8 cellular contexts compared by ENCODE assay signal in the genomic region with DNA sequence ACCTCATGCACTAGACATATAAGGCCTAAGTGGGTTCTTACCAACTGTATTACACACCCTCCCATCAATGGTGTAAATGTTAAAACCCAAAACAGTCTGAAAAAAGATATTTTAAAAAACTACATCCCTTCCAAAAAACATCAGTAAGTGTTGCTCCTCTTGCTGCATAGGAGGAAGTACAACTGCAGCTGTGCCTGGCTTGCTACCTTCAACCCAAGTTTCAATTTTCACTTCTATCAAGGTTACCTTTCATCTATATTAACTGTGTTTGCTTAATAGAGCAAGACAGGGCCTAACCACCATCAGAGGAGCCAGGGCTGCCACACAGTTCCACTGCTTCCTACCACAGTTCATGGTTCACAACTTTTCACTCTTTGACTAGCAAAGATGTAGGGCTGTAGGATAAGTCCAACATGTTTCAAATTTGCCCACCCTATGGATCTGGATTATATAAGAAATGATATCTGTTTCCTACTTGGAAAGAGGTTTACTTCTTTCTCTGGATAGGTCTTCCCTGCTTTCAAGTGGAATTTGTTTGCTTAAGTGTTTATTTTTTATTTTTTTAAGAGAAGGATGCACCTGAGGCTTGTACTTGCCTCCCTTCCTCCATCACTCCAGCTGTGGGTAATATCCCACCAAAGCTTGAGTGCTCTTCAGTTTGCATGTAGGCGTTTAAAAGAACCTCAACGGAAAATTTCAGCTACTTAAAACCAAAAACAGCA. TPM values are rescaled to one million over a fixed set of nuclear protein-coding genes. Genes with fewer than 3 reads are reported as not detected.
DNase-seq lines count a peak whose midpoint lies in the region; ATAC-seq, FAIRE-seq and TF ChIP-seq lines count a peak whose summit lies in the region.

No MANE protein-coding gene starts in this region.

- in situ Hi-C loops in GM13976 (cut with MboI; ENCODE audit: low sequenced_read_pairs, unreplicated experiment) (no loop called here), gastrocnemius medialis (cut with MboI; ENCODE audit: low sequenced_read_pairs in 4 of 4) (no loop called here), brain microvascular endothelial cell (cut with HindIII; ENCODE audit: low pct_ligation_motif_present, low sequenced_read_pairs) (no loop called here)

- TF ChIP-seq CTCF in GM13976 (IDR thresholded peaks at IDR 0.05; ENCODE audit: borderline replicate concordance, control extremely low read depth, extremely low read depth, insufficient read depth, missing control alignments) (no peak), gastrocnemius medialis (IDR thresholded peaks at IDR 0.05 in 4 of 5, conservative IDR thresholded peaks at IDR 0.05 in 1 of 5) (no peak), brain microvascular endothelial cell (IDR thresholded peaks at IDR 0.05; ENCODE audit: low read depth, low read length, missing control alignments) (no peak), pancreas (IDR thresholded peaks at IDR 0.05) (no peak)

- no peak overlapping the region for H3K27ac ChIP-seq in gastrocnemius medialis
- H3K27ac ChIP-seq in brain microvascular endothelial cell = no peak overlapping the region
- H3K27ac ChIP-seq in pancreas = no peak overlapping the region

- no peak for TF ChIP-seq POLR2A in gastrocnemius medialis (IDR thresholded peaks at IDR 0.05)

- intact Hi-C loops in gastrocnemius medialis (cut with DNase I; ENCODE audit: low total_unique reads) = no loop called here
- intact Hi-C loops in pancreas (cut with DNase I) = no loop called here

- H3K4me3 ChIP-seq in gastrocnemius medialis (no peak overlapping the region), brain microvascular endothelial cell (ENCODE audit: low read depth, low read length) (no peak overlapping the region), pancreas (no peak overlapping the region)

- 65 to 79% methylated on average over 2 of the region's 2 CpGs for WGBS in pancreas, 2 donors

- H3K4me1 ChIP-seq in gastrocnemius medialis = no peaks in the 10 kb centered on the region
- H3K4me1 ChIP-seq in pancreas = no peaks in the 10 kb centered on the region

- peak; percentile 64 for DNase-seq in GM13976 (ENCODE audit: low spot score)
- DNase-seq in central memory CD4-positive, alpha-beta T cell = peak; percentile 55
- no peak for DNase-seq in gastrocnemius medialis
- no peak for DNase-seq in brain microvascular endothelial cell
- no peak for DNase-seq in pancreas
- DNase-seq in activated CD4-positive, CD25-positive, alpha-beta regulatory T cell treated with anti-CD3 and anti-CD28 coated beads, Interleukin-2, amount 50 U/mL, for 72 hours = no peak

- peak; percentile 83 for ATAC-seq in GM19467 (IDR thresholded peaks at IDR 0.05; ENCODE audit: unreplicated experiment)
- ATAC-seq in HG03354 (IDR thresholded peaks at IDR 0.05; ENCODE audit: poor library complexity, severe bottlenecking, unreplicated experiment) = peak; percentile 89
- no peak for ATAC-seq in gastrocnemius medialis
- ATAC-seq in pancreas = no peak

- no peak for FAIRE-seq in pancreas (lab: Jason Lieb, UNC)

- no peaks in the 10 kb centered on the region for H3K9me3 ChIP-seq in gastrocnemius medialis
- H3K9me3 ChIP-seq in pancreas = no peaks in the 10 kb centered on the region

- peaks cover 0 to 4% (median 0%) of the 10 kb centered on the region in 3 donors for H3K27me3 ChIP-seq in gastrocnemius medialis
- H3K27me3 ChIP-seq in brain microvascular endothelial cell (replicated peaks) = peaks cover 15% of the 10 kb centered on the region
- H3K27me3 ChIP-seq in pancreas = no peaks in the 10 kb centered on the region

- H3K36me3 ChIP-seq in gastrocnemius medialis = no peaks in the 10 kb centered on the region
- H3K36me3 ChIP-seq in brain microvascular endothelial cell (replicated peaks) = no peaks in the 10 kb centered on the region
- no peaks in the 10 kb centered on the region for H3K36me3 ChIP-seq in pancreas

RNA-seq across cellular contexts. Expression of a gene that starts 56.7 kb away (rescaled TPM):
- under 1 TPM in 2 of 4 donors, not detected in 2; 0.41 to 0.70 TPM for total RNA-seq in gastrocnemius medialis
- 10 to 100 TPM; 17.8 to 39.9 (median 26.5) TPM for total RNA-seq in pancreas
- polyA plus RNA-seq in pancreas = 10 to 100 TPM; 50.4 to 64.4 TPM

Comparison
In these comparisons a context has a peak if more than half of its experiments do, and no peak if none do; other contexts are left out.
1. DNase-seq: peak in GM13976 (single experiment) and central memory CD4-positive, alpha-beta T cell (single experiment); none in gastrocnemius medialis (0 of 2), brain microvascular endothelial cell (single experiment), pancreas (0 of 6) and activated CD4-positive, CD25-positive, alpha-beta regulatory T cell treated with anti-CD3 and anti-CD28 coated beads, Interleukin-2, amount 50 U/mL, for 72 hours (single experiment).
2. ATAC-seq: peak in GM19467 (single experiment) and HG03354 (single experiment); none in gastrocnemius medialis (0 of 2) and pancreas (0 of 4).
3. RNA of a gene that starts 56.7 kb away (total RNA-seq): 17.8 to 39.9 TPM in pancreas; 0.41 to 0.70 TPM in gastrocnemius medialis; every median in the first group is over 10 times any median in the second.